In genomic region chr6:96450760-96451116, GRCh38 we compare ENCODE assay signal across 13 cellular contexts.
"Had no signal": no experiment of that assay in that cellular context is flagged by ENCODE, and none has a peak within 500 bp of the region (broad histone marks: within the 10 kb centered on the region; RNA-seq: fewer than 3 reads in every experiment).

No MANE protein-coding gene starts in this region.

- H3K4me3 Mint-ChIP-seq: natural killer cell had no signal

- H3K4me3 ChIP-seq: heart left ventricle, psoas muscle, sigmoid colon, stomach, upper lobe of left lung, uterus had no signal

- H3K4me1 Mint-ChIP-seq: natural killer cell had no signal

- DNase-seq: cortex of kidney; dorsolateral prefrontal cortex; effector CD8-positive, alpha-beta T cell; heart left ventricle; hippocampal formation; natural killer cell; psoas muscle; sigmoid colon; stimulated activated CD4-positive, alpha-beta T cell treated with anti-CD3 and anti-CD28 coated beads, Interleukin-12 subunit alpha, Interleukin-12 subunit beta, amount 100 ng/mL, for 4 hours; stimulated activated naive CD4-positive, alpha-beta T cell; stomach; uterus had no signal

- H3K27ac Mint-ChIP-seq: natural killer cell had no signal

- H3K27me3 ChIP-seq: dorsolateral prefrontal cortex, heart left ventricle, sigmoid colon, stomach, upper lobe of left lung, uterus had no signal

- H3K36me3 Mint-ChIP-seq: natural killer cell had no signal

- H3K27ac ChIP-seq: heart left ventricle, psoas muscle, sigmoid colon, stomach, uterus had no signal

- H3K4me1 ChIP-seq: psoas muscle, sigmoid colon, stomach, upper lobe of left lung, uterus had no signal

- H3K9me3 ChIP-seq: sigmoid colon, upper lobe of left lung, uterus had no signal

- ATAC-seq: natural killer cell, psoas muscle had no signal

- H3K36me3 ChIP-seq: heart left ventricle, sigmoid colon, stomach, upper lobe of left lung, uterus had no signal
